ENCODE assay signal across 29 cellular contexts in the genomic region with DNA sequence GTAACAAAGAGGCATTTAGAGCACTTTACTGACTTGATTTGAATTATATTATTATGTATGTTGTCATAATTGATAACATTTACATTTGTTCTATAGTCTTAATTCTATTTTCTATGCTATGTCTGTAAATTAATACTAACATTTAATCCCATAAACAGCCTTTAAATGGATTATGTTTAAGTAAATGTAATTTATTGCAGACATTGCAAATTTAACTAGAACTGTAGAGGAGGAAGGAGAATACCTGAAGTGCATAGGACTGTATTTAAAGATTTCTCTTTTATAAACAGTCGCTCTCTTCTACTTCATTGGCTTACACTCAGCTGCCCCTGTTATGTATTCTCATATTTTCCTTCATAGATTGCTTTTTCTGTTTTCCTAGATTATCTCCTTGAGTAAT.
"Had no signal": no experiment of that assay in that cellular context is flagged by ENCODE, and none has a peak within 500 bp of the region (broad histone marks: within the 10 kb centered on the region; RNA-seq: fewer than 3 reads in every experiment).

No MANE protein-coding gene starts in this region.

- DNase-seq: activated CD4-positive, alpha-beta memory T cell treated with anti-CD3 and anti-CD28 coated beads, Interleukin-2, amount 10 ng/mL, durations not matched to agents 7 days and 5 days; activated CD4-positive, alpha-beta T cell treated with anti-CD3 and anti-CD28 coated beads for 1 hour; activated CD4-positive, alpha-beta T cell treated with anti-CD3 and anti-CD28 coated beads for 4 hours; activated CD4-positive, alpha-beta T cell treated with anti-CD3 and anti-CD28 coated beads, Interleukin-2, amount 10 ng/mL, durations not matched to agents 7 days and 5 days; activated CD4-positive, alpha-beta T cell treated with anti-CD3 and anti-CD28 coated beads, Interleukin-2, amount 50 U/mL, for 4 hours; activated CD8-positive, alpha-beta memory T cell treated with anti-CD3 and anti-CD28 coated beads, Interleukin-2, amount 50 U/mL, for 48 hours; activated gamma-delta T cell; activated naive CD4-positive, alpha-beta T cell; activated naive CD4-positive, alpha-beta T cell treated with anti-CD3 and anti-CD28 coated beads, Interleukin-2, amount 10 ng/mL, durations not matched to agents 7 days and 5 days; activated naive CD8-positive, alpha-beta T cell treated with anti-CD3 and anti-CD28 coated beads, Interleukin-2, amount 10 ng/mL, durations not matched to agents 7 days and 5 days; activated T-cell treated with anti-CD3 and anti-CD28 coated beads for 4 hours; activated T-cell treated with anti-CD3 and anti-CD28 coated beads, Interleukin-2, amount 50 U/mL, for 24 hours; activated T-cell treated with anti-CD3 and anti-CD28 coated beads, Interleukin-2, amount 50 U/mL, for 72 hours; effector CD4-positive, alpha-beta T cell; effector memory CD8-positive, alpha-beta T cell; erythroblast; foreskin keratinocyte; gastrocnemius medialis; glutamatergic neuron; heart left ventricle; T-helper 2 cell had no signal

- H3K4me1 ChIP-seq: ascending aorta, breast epithelium, esophagus muscularis mucosa, foreskin keratinocyte, gastrocnemius medialis, heart left ventricle had no signal

- H3K27ac ChIP-seq: ascending aorta, breast epithelium, cardiac muscle cell, coronary artery, esophagus muscularis mucosa, foreskin keratinocyte, gastrocnemius medialis, heart left ventricle, VCaP had no signal

- ATAC-seq: activated naive CD4-positive, alpha-beta T cell treated with anti-CD3 and anti-CD28 coated beads, Interleukin-2, amount 50 U/mL, for 72 hours; activated T-cell treated with anti-CD3 and anti-CD28 coated beads, Interleukin-2, amount 50 U/mL, for 72 hours; effector memory CD8-positive, alpha-beta T cell; foreskin keratinocyte; gastrocnemius medialis; heart left ventricle; WTC11 had no signal

- H3K27me3 ChIP-seq: ascending aorta, breast epithelium, cardiac muscle cell, esophagus muscularis mucosa, foreskin keratinocyte, gastrocnemius medialis, heart left ventricle had no signal

- H3K4me3 ChIP-seq: ascending aorta, breast epithelium, cardiac muscle cell, coronary artery, esophagus muscularis mucosa, gastrocnemius medialis, heart left ventricle had no signal

- H3K36me3 ChIP-seq: ascending aorta, breast epithelium, cardiac muscle cell, esophagus muscularis mucosa, gastrocnemius medialis, heart left ventricle had no signal

- H3K9me3 ChIP-seq: ascending aorta, breast epithelium, esophagus muscularis mucosa, gastrocnemius medialis, heart left ventricle had no signal
